In the genomic region with DNA sequence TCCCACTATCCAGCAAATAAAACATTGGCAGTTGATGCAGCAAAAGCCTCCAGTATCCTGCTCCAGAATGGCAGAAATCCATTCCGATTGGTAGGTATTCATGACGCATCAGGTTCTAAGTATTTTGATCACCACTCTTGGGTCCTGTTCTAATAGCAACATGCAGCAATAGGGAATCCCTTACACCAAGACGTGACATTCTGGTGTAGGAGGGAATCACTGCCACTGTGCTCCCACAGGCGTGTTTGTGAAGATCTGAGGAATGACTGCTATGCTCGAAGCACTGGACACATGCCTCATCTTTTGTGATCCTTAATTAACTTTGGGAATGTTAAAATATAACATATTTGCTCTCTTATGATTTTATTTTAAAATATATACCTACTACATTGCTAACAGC, we compare ENCODE assay signal across 24 cellular contexts.
"Had no signal": no experiment of that assay in that cellular context is flagged by ENCODE, and none has a peak within 500 bp of the region (broad histone marks: within the 10 kb centered on the region; RNA-seq: fewer than 3 reads in every experiment).

No MANE protein-coding gene starts in this region.

- H3K79me2 ChIP-seq: parathyroid adenoma had no signal

- H3K4me1 Mint-ChIP-seq: activated B cell treated with CpG ODN at 0.5 μM for 24 hours; activated CD4-positive, alpha-beta T cell treated with anti-CD3 and anti-CD28 coated beads for 36 hours; activated naive CD8-positive, alpha-beta T cell treated with anti-CD3 and anti-CD28 coated beads for 36 hours; activated T-helper 17 cell treated with anti-CD3 and anti-CD28 coated beads, Interleukin-2, amount 50 U/mL, for 72 hours; immature natural killer cell; naive B cell; stimulated activated naive B cell treated with anti-CD40 and anti-IgM and Interleukin-4, amounts not matched to agents 10 μg/mL and 1 μg/mL and 100 μg/mL, for 72 hours had no signal

- H3K9ac ChIP-seq: parathyroid adenoma had no signal

- DNase-seq: activated B cell treated with CpG ODN at 0.5 μM for 24 hours; activated CD4-positive, alpha-beta T cell treated with anti-CD3 and anti-CD28 coated beads for 36 hours; activated CD4-positive, alpha-beta T cell treated with anti-CD3 and anti-CD28 coated beads, Interleukin-2, amount 50 U/mL, for 4 hours; activated CD8-positive, alpha-beta memory T cell treated with anti-CD3 and anti-CD28 coated beads for 24 hours; activated CD8-positive, alpha-beta memory T cell treated with anti-CD3 and anti-CD28 coated beads, Interleukin-2, amount 50 U/mL, for 4 hours; activated naive CD4-positive, alpha-beta T cell; activated naive CD8-positive, alpha-beta T cell treated with anti-CD3 and anti-CD28 coated beads for 36 hours; activated T-cell treated with anti-CD3 and anti-CD28 coated beads, Interleukin-2, amount 50 U/mL, for 24 hours; cerebellar nuclear complex; foreskin fibroblast; immature natural killer cell; left ventricle myocardium superior; naive B cell; nucleus accumbens; right lobe of liver; small intestine; stimulated activated CD4-positive, alpha-beta T cell treated with anti-CD3 and anti-CD28 coated beads, Interleukin-2, amount 100 ng/mL, for 24 hours; stimulated activated naive B cell treated with anti-CD40 and anti-IgM and Interleukin-4, amounts not matched to agents 10 μg/mL and 1 μg/mL and 100 μg/mL, for 72 hours; T1000; transverse colon had no signal

- H3K36me3 Mint-ChIP-seq: activated naive CD8-positive, alpha-beta T cell treated with anti-CD3 and anti-CD28 coated beads for 36 hours; immature natural killer cell; naive B cell; stimulated activated naive B cell treated with anti-CD40 and anti-IgM and Interleukin-4, amounts not matched to agents 10 μg/mL and 1 μg/mL and 100 μg/mL, for 72 hours had no signal

- H2AFZ ChIP-seq: parathyroid adenoma had no signal

- H3K4me3 ChIP-seq: coronary artery, right lobe of liver, transverse colon had no signal

- H3K27me3 ChIP-seq: right lobe of liver, transverse colon had no signal

- H3K9me3 ChIP-seq: right lobe of liver, transverse colon had no signal

- H3K36me3 ChIP-seq: right lobe of liver had no signal

- H3K27me3 Mint-ChIP-seq: activated CD4-positive, alpha-beta T cell treated with anti-CD3 and anti-CD28 coated beads for 36 hours; activated naive CD8-positive, alpha-beta T cell treated with anti-CD3 and anti-CD28 coated beads for 36 hours; activated T-helper 17 cell treated with anti-CD3 and anti-CD28 coated beads, Interleukin-2, amount 50 U/mL, for 72 hours; stimulated activated naive B cell treated with anti-CD40 and anti-IgM and Interleukin-4, amounts not matched to agents 10 μg/mL and 1 μg/mL and 100 μg/mL, for 72 hours had no signal

- H3K4me1 ChIP-seq: parathyroid adenoma, right lobe of liver, transverse colon had no signal

- H3K27ac Mint-ChIP-seq: activated B cell treated with CpG ODN at 0.5 μM for 24 hours; activated CD4-positive, alpha-beta T cell treated with anti-CD3 and anti-CD28 coated beads for 36 hours; activated naive CD8-positive, alpha-beta T cell treated with anti-CD3 and anti-CD28 coated beads for 36 hours; activated T-cell treated with anti-CD3 and anti-CD28 coated beads, Interleukin-2, amount 50 U/mL, for 24 hours; activated T-helper 17 cell treated with anti-CD3 and anti-CD28 coated beads, Interleukin-2, amount 50 U/mL, for 72 hours; immature natural killer cell; naive B cell; stimulated activated naive B cell treated with anti-CD40 and anti-IgM and Interleukin-4, amounts not matched to agents 10 μg/mL and 1 μg/mL and 100 μg/mL, for 72 hours; T-helper 1 cell treated with Interleukin-12 subunit alpha and Interleukin-12 subunit beta and Interleukin-4 antibody, amounts not matched to agents 30 μg/mL and 1 μg/mL, for 36 hours had no signal

- H3K9me3 Mint-ChIP-seq: activated B cell treated with CpG ODN at 0.5 μM for 24 hours; activated naive CD8-positive, alpha-beta T cell treated with anti-CD3 and anti-CD28 coated beads for 36 hours; activated T-cell treated with anti-CD3 and anti-CD28 coated beads, Interleukin-2, amount 50 U/mL, for 24 hours; activated T-helper 17 cell treated with anti-CD3 and anti-CD28 coated beads, Interleukin-2, amount 50 U/mL, for 72 hours; stimulated activated naive B cell treated with anti-CD40 and anti-IgM and Interleukin-4, amounts not matched to agents 10 μg/mL and 1 μg/mL and 100 μg/mL, for 72 hours; T-helper 1 cell treated with Interleukin-12 subunit alpha and Interleukin-12 subunit beta and Interleukin-4 antibody, amounts not matched to agents 30 μg/mL and 1 μg/mL, for 36 hours had no signal

- H3K27ac ChIP-seq: coronary artery, parathyroid adenoma, right lobe of liver, transverse colon had no signal

- ATAC-seq: activated CD4-positive, alpha-beta T cell treated with anti-CD3 and anti-CD28 coated beads for 36 hours; activated T-helper 17 cell treated with anti-CD3 and anti-CD28 coated beads, Interleukin-2, amount 50 U/mL, for 72 hours; left ventricle myocardium superior; right lobe of liver; stimulated activated naive B cell treated with anti-CD40 and anti-IgM and Interleukin-4, amounts not matched to agents 10 μg/mL and 1 μg/mL and 100 μg/mL, for 72 hours had no signal

- H3K4me3 Mint-ChIP-seq: activated B cell treated with CpG ODN at 0.5 μM for 24 hours; activated CD4-positive, alpha-beta T cell treated with anti-CD3 and anti-CD28 coated beads for 36 hours; activated naive CD8-positive, alpha-beta T cell treated with anti-CD3 and anti-CD28 coated beads for 36 hours; activated T-cell treated with anti-CD3 and anti-CD28 coated beads, Interleukin-2, amount 50 U/mL, for 24 hours; activated T-helper 17 cell treated with anti-CD3 and anti-CD28 coated beads, Interleukin-2, amount 50 U/mL, for 72 hours; immature natural killer cell; naive B cell; stimulated activated naive B cell treated with anti-CD40 and anti-IgM and Interleukin-4, amounts not matched to agents 10 μg/mL and 1 μg/mL and 100 μg/mL, for 72 hours; T-helper 1 cell treated with Interleukin-12 subunit alpha and Interleukin-12 subunit beta and Interleukin-4 antibody, amounts not matched to agents 30 μg/mL and 1 μg/mL, for 36 hours had no signal
